ENCODE assay signal across 1 cellular context in genomic region chr12:120194534-120195395, GRCh38.
TF ChIP-seq lines count a peak whose summit lies in the region.

GCN1 (minus strand) TSS chr12:120194715; CDS start chr12:120194697, 18 bp downstream.

TF ChIP-seq in HepG2, 621 proteins besides CTCF, POLR2A, EP300 and RAD21 (continued from another document and continues in another):
- TF ChIP-seq AKNA (CRISPR knock-in tag; IDR thresholded peaks at IDR 0.05; ENCODE audit: borderline replicate concordance) (no peak), ZHX2 (IDR thresholded peaks at IDR 0.05; ENCODE audit: low read depth) (no peak), ZHX2 (CRISPR knock-in tag; IDR thresholded peaks at IDR 0.05; ENCODE audit: borderline replicate concordance) (no peak; the same call in 1 of the 2 replicates), ATF7 (IDR thresholded peaks at IDR 0.05) (no peak), ATF7 (CRISPR knock-in tag; IDR thresholded peaks at IDR 0.05) (no peak), SKI (IDR thresholded peaks at IDR 0.05; ENCODE audit: partially characterized antibody) (peak; percentile 32), ZNF761 (CRISPR knock-in tag; conservative IDR thresholded peaks at IDR 0.05) (peak; percentile 85), ARID2 (CRISPR knock-in tag; IDR thresholded peaks at IDR 0.05; ENCODE audit: borderline replicate concordance) (no peak), ZNF33A (CRISPR knock-in tag; IDR thresholded peaks at IDR 0.05; ENCODE audit: borderline replicate concordance) (no peak), TBX3 (IDR thresholded peaks at IDR 0.05; ENCODE audit: borderline replicate concordance) (0 out of 2 replicates have a peak, but pooled peaks have one; percentile 19), ZNF720 (CRISPR knock-in tag; IDR thresholded peaks at IDR 0.05) (no peak), ZFP36L1 (CRISPR knock-in tag; IDR thresholded peaks at IDR 0.05) (no peak), FOXA1 (IDR thresholded peaks at IDR 0.05) (no peak), FOXA1 (CRISPR knock-in tag; IDR thresholded peaks at IDR 0.05) (peak; percentile 26; the same call in 1 of the 2 replicates), MAFK (conservative IDR thresholded peaks at IDR 0.05 in 1 of 2, IDR thresholded peaks at IDR 0.05 in 1 of 2; ENCODE audit: low read length in 2 of 2) (no peak), ATF4 (CRISPR knock-in tag; IDR thresholded peaks at IDR 0.05) (peak; percentile 17 to 65; a peak in 1 of 4 replicates), NKX3-1 (CRISPR knock-in tag; IDR thresholded peaks at IDR 0.05) (no peak; the same call in 1 of the 2 replicates), ZNF329 (CRISPR knock-in tag; IDR thresholded peaks at IDR 0.05; ENCODE audit: low read depth) (peak; percentile 92), ZNF639 (CRISPR knock-in tag; conservative IDR thresholded peaks at IDR 0.05) (peak; percentile 66; the same call in 1 of the 2 replicates), FOXJ3 (CRISPR knock-in tag; IDR thresholded peaks at IDR 0.05; ENCODE audit: borderline replicate concordance) (0 out of 2 replicates have a peak, but pooled peaks have one; percentile 22), ZBTB3 (CRISPR knock-in tag; IDR thresholded peaks at IDR 0.05; ENCODE audit: borderline replicate concordance, low read depth) (peak; percentile 48; the same call in 1 of the 2 replicates), MED13 (CRISPR knock-in tag; IDR thresholded peaks at IDR 0.05) (peak; percentile 54; the same call in 1 of the 2 replicates), ZBTB37 (CRISPR knock-in tag; IDR thresholded peaks at IDR 0.05) (no peak), DPF2 (CRISPR knock-in tag; IDR thresholded peaks at IDR 0.05; ENCODE audit: borderline replicate concordance, low read depth) (no peak), KMT2A (CRISPR knock-in tag; IDR thresholded peaks at IDR 0.05) (peak; percentile 93), FOSL1 (CRISPR knock-in tag; IDR thresholded peaks at IDR 0.05; ENCODE audit: borderline replicate concordance) (no peak), KAT7 (CRISPR knock-in tag; IDR thresholded peaks at IDR 0.05; ENCODE audit: borderline replicate concordance) (peak; percentile 91; the same call in 1 of the 2 replicates), ZNF619 (CRISPR knock-in tag; IDR thresholded peaks at IDR 0.05) (peak; percentile 87), RARA (CRISPR knock-in tag; IDR thresholded peaks at IDR 0.05) (peak; percentile 80), ZNF577 (CRISPR knock-in tag; IDR thresholded peaks at IDR 0.05; ENCODE audit: borderline replicate concordance, low read depth) (no peak), ZFAT (CRISPR knock-in tag; conservative IDR thresholded peaks at IDR 0.05) (peak; percentile 78; the same call in 1 of the 2 replicates), HOXD1 (CRISPR knock-in tag; IDR thresholded peaks at IDR 0.05) (peak; percentile 84), ZSCAN20 (CRISPR knock-in tag; IDR thresholded peaks at IDR 0.05; ENCODE audit: borderline replicate concordance) (0 out of 2 replicates have a peak, but pooled peaks have one; percentile 24), ZNF326 (CRISPR knock-in tag; IDR thresholded peaks at IDR 0.05; ENCODE audit: borderline replicate concordance) (no peak), ZNF333 (CRISPR knock-in tag; IDR thresholded peaks at IDR 0.05; ENCODE audit: borderline replicate concordance) (peak; percentile 81; the same call in 1 of the 2 replicates), NCOA1 (CRISPR knock-in tag; IDR thresholded peaks at IDR 0.05) (no peak), ETS1 (CRISPR knock-in tag; IDR thresholded peaks at IDR 0.05) (no peak; the same call in 1 of the 2 replicates), ZFP36 (IDR thresholded peaks at IDR 0.05; ENCODE audit: borderline replicate concordance, low read depth, low read length, partially characterized antibody) (no peak), CAMTA2 (CRISPR knock-in tag; IDR thresholded peaks at IDR 0.05; ENCODE audit: borderline replicate concordance) (peak; percentile 86; the same call in 1 of the 2 replicates), IRX3 (CRISPR knock-in tag; IDR thresholded peaks at IDR 0.05; ENCODE audit: borderline replicate concordance, low read depth) (peak; percentile 95), MTERF4 (CRISPR knock-in tag; IDR thresholded peaks at IDR 0.05) (no peak; the same call in 1 of the 2 replicates), NFYB (CRISPR knock-in tag; IDR thresholded peaks at IDR 0.05) (peak; percentile 22; the same call in 1 of the 2 replicates), NR3C1 (CRISPR knock-in tag; IDR thresholded peaks at IDR 0.05) (no peak), ZNF75D (CRISPR knock-in tag; IDR thresholded peaks at IDR 0.05; ENCODE audit: borderline replicate concordance) (no peak), ZBTB21 (CRISPR knock-in tag; IDR thresholded peaks at IDR 0.05) (no peak), SIN3A (IDR thresholded peaks at IDR 0.05; ENCODE audit: borderline replicate concordance, low read depth, low read length) (peak; percentile 75; the same call in 1 of the 2 replicates), HDAC1 (CRISPR knock-in tag; IDR thresholded peaks at IDR 0.05) (peak; percentile 92), CHCHD3 (CRISPR knock-in tag; IDR thresholded peaks at IDR 0.05) (peak; percentile 82), ZNF691 (CRISPR knock-in tag; IDR thresholded peaks at IDR 0.05; ENCODE audit: borderline replicate concordance, low read depth) (peak; percentile 80; the same call in 1 of the 2 replicates), FOXP1 (IDR thresholded peaks at IDR 0.05) (no peak), FOXP1 (CRISPR knock-in tag; IDR thresholded peaks at IDR 0.05) (no peak)
